Comparison of ENCODE assay signal across 1 cellular context in the genomic region with DNA sequence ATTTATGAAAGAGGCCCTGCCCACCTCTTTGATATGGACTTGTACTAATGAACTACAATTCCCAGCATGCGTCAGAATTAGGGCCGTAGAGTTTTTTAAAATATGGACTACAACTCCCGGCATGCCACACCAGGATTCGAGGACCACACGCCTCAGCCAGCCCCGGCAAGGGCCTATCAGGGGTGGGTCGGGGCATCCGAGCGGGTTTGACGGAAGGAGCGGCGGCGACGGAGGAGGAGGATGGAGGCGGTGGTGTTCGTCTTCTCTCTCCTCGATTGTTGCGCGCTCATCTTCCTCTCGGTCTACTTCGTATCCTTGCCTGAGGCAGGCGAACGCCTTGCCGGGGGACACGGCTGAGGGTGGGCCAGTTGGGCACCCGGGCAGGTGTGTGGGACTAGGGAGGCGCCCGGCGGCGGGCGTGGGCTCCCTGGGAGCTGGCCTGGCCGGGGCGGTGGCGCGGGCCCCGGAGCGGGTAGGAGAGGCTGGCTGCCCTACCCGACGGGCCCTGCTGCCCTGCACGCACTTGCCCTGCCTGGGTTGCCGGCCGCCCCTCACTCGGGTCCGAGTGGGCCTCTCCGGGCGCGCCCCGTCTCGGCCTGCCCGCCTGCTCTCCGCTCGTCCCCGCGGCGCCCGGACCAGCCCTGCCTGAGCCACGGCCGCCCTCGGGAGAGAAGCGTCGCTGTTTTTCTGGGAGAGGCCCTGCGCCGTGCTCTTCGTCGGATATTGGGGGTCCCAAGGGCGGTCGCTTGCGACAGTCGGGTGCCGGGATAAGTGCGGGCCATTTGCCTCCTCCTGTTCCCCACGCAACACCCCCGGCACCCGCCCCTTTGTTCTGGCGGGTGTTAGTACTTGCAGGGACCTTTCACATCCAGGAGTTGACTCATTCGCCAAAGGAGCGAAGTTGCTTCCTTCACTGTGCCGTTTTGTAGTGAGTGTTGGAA.
A peak's percentile ranks its signal among the peaks of the same experiment; 100 is the strongest.
TF ChIP-seq lines count a peak whose summit lies in the region.

A gene (plus strand): TSS at position 195 of the 941 bp plus-strand sequence. CDS start 46 bp downstream, at position 241.

TF ChIP-seq in HepG2, 621 proteins besides CTCF, POLR2A, EP300 and RAD21 (continued from another document and continues in another):
- TF ChIP-seq, protein P1, sequence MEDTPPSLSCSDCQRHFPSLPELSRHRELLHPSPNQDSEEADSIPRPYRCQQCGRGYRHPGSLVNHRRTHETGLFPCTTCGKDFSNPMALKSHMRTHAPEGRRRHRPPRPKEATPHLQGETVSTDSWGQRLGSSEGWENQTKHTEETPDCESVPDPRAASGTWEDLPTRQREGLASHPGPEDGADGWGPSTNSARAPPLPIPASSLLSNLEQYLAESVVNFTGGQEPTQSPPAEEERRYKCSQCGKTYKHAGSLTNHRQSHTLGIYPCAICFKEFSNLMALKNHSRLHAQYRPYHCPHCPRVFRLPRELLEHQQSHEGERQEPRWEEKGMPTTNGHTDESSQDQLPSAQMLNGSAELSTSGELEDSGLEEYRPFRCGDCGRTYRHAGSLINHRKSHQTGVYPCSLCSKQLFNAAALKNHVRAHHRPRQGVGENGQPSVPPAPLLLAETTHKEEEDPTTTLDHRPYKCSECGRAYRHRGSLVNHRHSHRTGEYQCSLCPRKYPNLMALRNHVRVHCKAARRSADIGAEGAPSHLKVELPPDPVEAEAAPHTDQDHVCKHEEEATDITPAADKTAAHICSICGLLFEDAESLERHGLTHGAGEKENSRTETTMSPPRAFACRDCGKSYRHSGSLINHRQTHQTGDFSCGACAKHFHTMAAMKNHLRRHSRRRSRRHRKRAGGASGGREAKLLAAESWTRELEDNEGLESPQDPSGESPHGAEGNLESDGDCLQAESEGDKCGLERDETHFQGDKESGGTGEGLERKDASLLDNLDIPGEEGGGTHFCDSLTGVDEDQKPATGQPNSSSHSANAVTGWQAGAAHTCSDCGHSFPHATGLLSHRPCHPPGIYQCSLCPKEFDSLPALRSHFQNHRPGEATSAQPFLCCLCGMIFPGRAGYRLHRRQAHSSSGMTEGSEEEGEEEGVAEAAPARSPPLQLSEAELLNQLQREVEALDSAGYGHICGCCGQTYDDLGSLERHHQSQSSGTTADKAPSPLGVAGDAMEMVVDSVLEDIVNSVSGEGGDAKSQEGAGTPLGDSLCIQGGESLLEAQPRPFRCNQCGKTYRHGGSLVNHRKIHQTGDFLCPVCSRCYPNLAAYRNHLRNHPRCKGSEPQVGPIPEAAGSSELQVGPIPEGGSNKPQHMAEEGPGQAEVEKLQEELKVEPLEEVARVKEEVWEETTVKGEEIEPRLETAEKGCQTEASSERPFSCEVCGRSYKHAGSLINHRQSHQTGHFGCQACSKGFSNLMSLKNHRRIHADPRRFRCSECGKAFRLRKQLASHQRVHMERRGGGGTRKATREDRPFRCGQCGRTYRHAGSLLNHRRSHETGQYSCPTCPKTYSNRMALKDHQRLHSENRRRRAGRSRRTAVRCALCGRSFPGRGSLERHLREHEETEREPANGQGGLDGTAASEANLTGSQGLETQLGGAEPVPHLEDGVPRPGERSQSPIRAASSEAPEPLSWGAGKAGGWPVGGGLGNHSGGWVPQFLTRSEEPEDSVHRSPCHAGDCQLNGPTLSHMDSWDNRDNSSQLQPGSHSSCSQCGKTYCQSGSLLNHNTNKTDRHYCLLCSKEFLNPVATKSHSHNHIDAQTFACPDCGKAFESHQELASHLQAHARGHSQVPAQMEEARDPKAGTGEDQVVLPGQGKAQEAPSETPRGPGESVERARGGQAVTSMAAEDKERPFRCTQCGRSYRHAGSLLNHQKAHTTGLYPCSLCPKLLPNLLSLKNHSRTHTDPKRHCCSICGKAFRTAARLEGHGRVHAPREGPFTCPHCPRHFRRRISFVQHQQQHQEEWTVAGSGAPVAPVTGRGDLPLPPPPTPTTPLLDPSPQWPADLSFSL (CRISPR knock-in tag; IDR thresholded peaks at IDR 0.05): no peak
- no peak for TF ChIP-seq PRMT3 (CRISPR knock-in tag; IDR thresholded peaks at IDR 0.05; ENCODE audit: borderline replicate concordance, low read depth)
- TF ChIP-seq ATRX (CRISPR knock-in tag; IDR thresholded peaks at IDR 0.05; ENCODE audit: borderline replicate concordance): no peak
- TF ChIP-seq ZNF737 (CRISPR knock-in tag; IDR thresholded peaks at IDR 0.05; ENCODE audit: borderline replicate concordance): no peak
- TF ChIP-seq ZBTB8A (CRISPR knock-in tag; IDR thresholded peaks at IDR 0.05; ENCODE audit: borderline replicate concordance, low read depth): 0 out of 2 replicates have a peak, but pooled peaks have one; percentile 65
- peak; percentile 80 for TF ChIP-seq ZMYM4 (CRISPR knock-in tag; IDR thresholded peaks at IDR 0.05)
- no peak for TF ChIP-seq DR1 (CRISPR knock-in tag; IDR thresholded peaks at IDR 0.05)
- no peak for TF ChIP-seq ZNF33A (CRISPR knock-in tag; IDR thresholded peaks at IDR 0.05; ENCODE audit: borderline replicate concordance)
- TF ChIP-seq, protein P2, sequence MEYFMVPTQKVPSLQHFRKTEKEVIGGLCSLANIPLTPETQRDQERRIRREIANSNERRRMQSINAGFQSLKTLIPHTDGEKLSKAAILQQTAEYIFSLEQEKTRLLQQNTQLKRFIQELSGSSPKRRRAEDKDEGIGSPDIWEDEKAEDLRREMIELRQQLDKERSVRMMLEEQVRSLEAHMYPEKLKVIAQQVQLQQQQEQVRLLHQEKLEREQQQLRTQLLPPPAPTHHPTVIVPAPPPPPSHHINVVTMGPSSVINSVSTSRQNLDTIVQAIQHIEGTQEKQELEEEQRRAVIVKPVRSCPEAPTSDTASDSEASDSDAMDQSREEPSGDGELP (IDR thresholded peaks at IDR 0.05; ENCODE audit: borderline replicate concordance, low read depth): no peak
- TF ChIP-seq MED13 (CRISPR knock-in tag; IDR thresholded peaks at IDR 0.05): no peak
- no peak for TF ChIP-seq KDM6A (CRISPR knock-in tag; IDR thresholded peaks at IDR 0.05; ENCODE audit: low read depth)
- TF ChIP-seq GZF1 (CRISPR knock-in tag; IDR thresholded peaks at IDR 0.05): no peak; the same call in 1 of the 2 replicates
- TF ChIP-seq ZNF124 (CRISPR knock-in tag; IDR thresholded peaks at IDR 0.05): no peak
- no peak for TF ChIP-seq HNRNPL (IDR thresholded peaks at IDR 0.05; ENCODE audit: low read depth, low read length)
- TF ChIP-seq, protein P3, sequence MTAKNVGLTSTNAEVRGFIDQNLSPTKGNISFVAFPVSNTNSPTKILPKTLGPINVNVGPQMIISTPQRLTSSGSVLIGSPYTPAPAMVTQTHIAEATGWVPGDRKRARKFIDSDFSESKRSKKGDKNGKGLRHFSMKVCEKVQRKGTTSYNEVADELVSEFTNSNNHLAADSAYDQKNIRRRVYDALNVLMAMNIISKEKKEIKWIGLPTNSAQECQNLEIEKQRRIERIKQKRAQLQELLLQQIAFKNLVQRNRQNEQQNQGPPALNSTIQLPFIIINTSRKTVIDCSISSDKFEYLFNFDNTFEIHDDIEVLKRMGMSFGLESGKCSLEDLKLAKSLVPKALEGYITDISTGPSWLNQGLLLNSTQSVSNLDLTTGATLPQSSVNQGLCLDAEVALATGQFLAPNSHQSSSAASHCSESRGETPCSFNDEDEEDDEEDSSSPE (CRISPR knock-in tag; IDR thresholded peaks at IDR 0.05): peak; percentile 62; the same call in 1 of the 2 replicates
- no peak for TF ChIP-seq ZNF331 (CRISPR knock-in tag; IDR thresholded peaks at IDR 0.05)
- no peak for TF ChIP-seq HOXA7 (CRISPR knock-in tag; IDR thresholded peaks at IDR 0.05)
- TF ChIP-seq HES4 (CRISPR knock-in tag; IDR thresholded peaks at IDR 0.05; ENCODE audit: borderline replicate concordance): peak; percentile 84
- TF ChIP-seq, protein P4, sequence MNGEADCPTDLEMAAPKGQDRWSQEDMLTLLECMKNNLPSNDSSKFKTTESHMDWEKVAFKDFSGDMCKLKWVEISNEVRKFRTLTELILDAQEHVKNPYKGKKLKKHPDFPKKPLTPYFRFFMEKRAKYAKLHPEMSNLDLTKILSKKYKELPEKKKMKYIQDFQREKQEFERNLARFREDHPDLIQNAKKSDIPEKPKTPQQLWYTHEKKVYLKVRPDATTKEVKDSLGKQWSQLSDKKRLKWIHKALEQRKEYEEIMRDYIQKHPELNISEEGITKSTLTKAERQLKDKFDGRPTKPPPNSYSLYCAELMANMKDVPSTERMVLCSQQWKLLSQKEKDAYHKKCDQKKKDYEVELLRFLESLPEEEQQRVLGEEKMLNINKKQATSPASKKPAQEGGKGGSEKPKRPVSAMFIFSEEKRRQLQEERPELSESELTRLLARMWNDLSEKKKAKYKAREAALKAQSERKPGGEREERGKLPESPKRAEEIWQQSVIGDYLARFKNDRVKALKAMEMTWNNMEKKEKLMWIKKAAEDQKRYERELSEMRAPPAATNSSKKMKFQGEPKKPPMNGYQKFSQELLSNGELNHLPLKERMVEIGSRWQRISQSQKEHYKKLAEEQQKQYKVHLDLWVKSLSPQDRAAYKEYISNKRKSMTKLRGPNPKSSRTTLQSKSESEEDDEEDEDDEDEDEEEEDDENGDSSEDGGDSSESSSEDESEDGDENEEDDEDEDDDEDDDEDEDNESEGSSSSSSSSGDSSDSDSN (CRISPR knock-in tag; IDR thresholded peaks at IDR 0.05): peak; percentile 84
- no peak for TF ChIP-seq NKX3-1 (CRISPR knock-in tag; IDR thresholded peaks at IDR 0.05)
- TF ChIP-seq EEA1 (CRISPR knock-in tag; IDR thresholded peaks at IDR 0.05; ENCODE audit: borderline replicate concordance): no peak
- no peak for TF ChIP-seq ATM (IDR thresholded peaks at IDR 0.05; ENCODE audit: borderline replicate concordance)
- no peak; the same call in 1 of the 2 replicates for TF ChIP-seq KAT7 (CRISPR knock-in tag; IDR thresholded peaks at IDR 0.05; ENCODE audit: borderline replicate concordance)
- TF ChIP-seq TSC22D2 (CRISPR knock-in tag; IDR thresholded peaks at IDR 0.05; ENCODE audit: borderline replicate concordance): no peak
- no peak for TF ChIP-seq FOXO1 (CRISPR knock-in tag; IDR thresholded peaks at IDR 0.05)
- TF ChIP-seq ZNF7 (CRISPR knock-in tag; IDR thresholded peaks at IDR 0.05): no peak
- TF ChIP-seq, protein P5, sequence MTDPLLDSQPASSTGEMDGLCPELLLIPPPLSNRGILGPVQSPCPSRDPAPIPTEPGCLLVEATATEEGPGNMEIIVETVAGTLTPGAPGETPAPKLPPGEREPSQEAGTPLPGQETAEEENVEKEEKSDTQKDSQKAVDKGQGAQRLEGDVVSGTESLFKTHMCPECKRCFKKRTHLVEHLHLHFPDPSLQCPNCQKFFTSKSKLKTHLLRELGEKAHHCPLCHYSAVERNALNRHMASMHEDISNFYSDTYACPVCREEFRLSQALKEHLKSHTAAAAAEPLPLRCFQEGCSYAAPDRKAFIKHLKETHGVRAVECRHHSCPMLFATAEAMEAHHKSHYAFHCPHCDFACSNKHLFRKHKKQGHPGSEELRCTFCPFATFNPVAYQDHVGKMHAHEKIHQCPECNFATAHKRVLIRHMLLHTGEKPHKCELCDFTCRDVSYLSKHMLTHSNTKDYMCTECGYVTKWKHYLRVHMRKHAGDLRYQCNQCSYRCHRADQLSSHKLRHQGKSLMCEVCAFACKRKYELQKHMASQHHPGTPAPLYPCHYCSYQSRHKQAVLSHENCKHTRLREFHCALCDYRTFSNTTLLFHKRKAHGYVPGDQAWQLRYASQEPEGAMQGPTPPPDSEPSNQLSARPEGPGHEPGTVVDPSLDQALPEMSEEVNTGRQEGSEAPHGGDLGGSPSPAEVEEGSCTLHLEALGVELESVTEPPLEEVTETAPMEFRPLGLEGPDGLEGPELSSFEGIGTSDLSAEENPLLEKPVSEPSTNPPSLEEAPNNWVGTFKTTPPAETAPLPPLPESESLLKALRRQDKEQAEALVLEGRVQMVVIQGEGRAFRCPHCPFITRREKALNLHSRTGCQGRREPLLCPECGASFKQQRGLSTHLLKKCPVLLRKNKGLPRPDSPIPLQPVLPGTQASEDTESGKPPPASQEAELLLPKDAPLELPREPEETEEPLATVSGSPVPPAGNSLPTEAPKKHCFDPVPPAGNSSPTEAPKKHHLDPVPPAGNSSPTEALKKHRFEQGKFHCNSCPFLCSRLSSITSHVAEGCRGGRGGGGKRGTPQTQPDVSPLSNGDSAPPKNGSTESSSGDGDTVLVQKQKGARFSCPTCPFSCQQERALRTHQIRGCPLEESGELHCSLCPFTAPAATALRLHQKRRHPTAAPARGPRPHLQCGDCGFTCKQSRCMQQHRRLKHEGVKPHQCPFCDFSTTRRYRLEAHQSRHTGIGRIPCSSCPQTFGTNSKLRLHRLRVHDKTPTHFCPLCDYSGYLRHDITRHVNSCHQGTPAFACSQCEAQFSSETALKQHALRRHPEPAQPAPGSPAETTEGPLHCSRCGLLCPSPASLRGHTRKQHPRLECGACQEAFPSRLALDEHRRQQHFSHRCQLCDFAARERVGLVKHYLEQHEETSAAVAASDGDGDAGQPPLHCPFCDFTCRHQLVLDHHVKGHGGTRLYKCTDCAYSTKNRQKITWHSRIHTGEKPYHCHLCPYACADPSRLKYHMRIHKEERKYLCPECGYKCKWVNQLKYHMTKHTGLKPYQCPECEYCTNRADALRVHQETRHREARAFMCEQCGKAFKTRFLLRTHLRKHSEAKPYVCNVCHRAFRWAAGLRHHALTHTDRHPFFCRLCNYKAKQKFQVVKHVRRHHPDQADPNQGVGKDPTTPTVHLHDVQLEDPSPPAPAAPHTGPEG (CRISPR knock-in tag; IDR thresholded peaks at IDR 0.05): no peak
- TF ChIP-seq, protein P6, sequence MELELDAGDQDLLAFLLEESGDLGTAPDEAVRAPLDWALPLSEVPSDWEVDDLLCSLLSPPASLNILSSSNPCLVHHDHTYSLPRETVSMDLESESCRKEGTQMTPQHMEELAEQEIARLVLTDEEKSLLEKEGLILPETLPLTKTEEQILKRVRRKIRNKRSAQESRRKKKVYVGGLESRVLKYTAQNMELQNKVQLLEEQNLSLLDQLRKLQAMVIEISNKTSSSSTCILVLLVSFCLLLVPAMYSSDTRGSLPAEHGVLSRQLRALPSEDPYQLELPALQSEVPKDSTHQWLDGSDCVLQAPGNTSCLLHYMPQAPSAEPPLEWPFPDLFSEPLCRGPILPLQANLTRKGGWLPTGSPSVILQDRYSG (CRISPR knock-in tag; IDR thresholded peaks at IDR 0.05): peak; percentile 70; the same call in 1 of the 2 replicates
- 0 out of 2 replicates have a peak, but pooled peaks have one; percentile 46 for TF ChIP-seq SMAD9 (CRISPR knock-in tag; IDR thresholded peaks at IDR 0.05)
- TF ChIP-seq PHB2 (IDR thresholded peaks at IDR 0.05; ENCODE audit: partially characterized antibody): no peak
- TF ChIP-seq NFKBIZ (CRISPR knock-in tag; IDR thresholded peaks at IDR 0.05): no peak
- no peak for TF ChIP-seq ZNF224 (CRISPR knock-in tag; IDR thresholded peaks at IDR 0.05)
- TF ChIP-seq NCOA1 (CRISPR knock-in tag; IDR thresholded peaks at IDR 0.05): 0 out of 2 replicates have a peak, but pooled peaks have one; percentile 51
- TF ChIP-seq AGO2 (optimal IDR thresholded peaks at IDR 0.05; ENCODE audit: low read depth, low read length): peak; percentile 63
- TF ChIP-seq ZNF772 (CRISPR knock-in tag; IDR thresholded peaks at IDR 0.05): peak; percentile 29; the same call in 1 of the 2 replicates
- TF ChIP-seq PTBP1 (IDR thresholded peaks at IDR 0.05; ENCODE audit: low read depth, low read length, poor library complexity, severe bottlenecking): no peak
- no peak for TF ChIP-seq IKZF1 (IDR thresholded peaks at IDR 0.05)
